Comparison of ENCODE assay signal across 8 cellular contexts in the genomic region with DNA sequence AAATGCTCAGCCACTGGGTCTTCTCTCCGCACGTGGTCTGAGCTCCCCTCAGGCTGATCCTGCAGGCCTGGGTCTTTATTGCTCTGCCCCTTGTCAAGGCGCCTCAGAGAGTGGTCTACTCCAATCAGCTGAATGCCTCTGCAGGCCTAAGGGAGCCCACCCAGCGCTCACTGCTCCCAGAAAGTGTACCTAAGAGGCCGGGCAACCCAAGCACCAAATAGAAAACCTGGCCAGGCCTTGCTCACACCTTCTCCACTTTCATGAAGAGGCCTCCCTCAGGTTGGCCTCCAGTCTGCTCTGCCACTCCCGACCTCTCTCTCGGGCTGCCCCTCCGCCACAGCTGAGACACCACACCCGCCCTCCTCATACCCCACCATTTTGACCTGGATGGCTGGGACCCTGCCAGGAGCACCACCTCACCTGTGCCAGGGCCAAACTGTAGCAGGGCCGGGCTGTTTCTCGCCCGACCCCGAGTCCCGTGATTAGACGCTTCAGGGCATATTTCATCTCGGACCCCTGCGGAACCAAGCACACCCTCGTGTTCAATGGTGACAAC. TPM values are rescaled to one million over a fixed set of nuclear protein-coding genes. Genes with fewer than 3 reads are reported as not detected.
DNase-seq lines count a peak whose midpoint lies in the region; ATAC-seq and TF ChIP-seq lines count a peak whose summit lies in the region.

No MANE protein-coding gene starts in this region.

- H3K9me3 ChIP-seq in CD4-positive, CD25-positive, alpha-beta regulatory T cell (ENCODE audit: control insufficient read depth in 2 of 2, low read length in 2 of 2) = no peaks in the 10 kb centered on the region
- H3K9me3 ChIP-seq in effector memory CD4-positive, alpha-beta T cell (ENCODE audit: control insufficient read depth, low read length) = no peaks in the 10 kb centered on the region

- TF ChIP-seq CTCF in KMS-11 (conservative IDR thresholded peaks at IDR 0.05; ENCODE audit: low read depth, low read length) (no peak), nephron progenitor cell (IDR thresholded peaks at IDR 0.05) (no peak)

- peak overlapping the region; percentile 43 to 98 (median 94) for H3K27ac Mint-ChIP-seq in CD4-positive, CD25-positive, alpha-beta regulatory T cell
- no peak overlapping the region for H3K27ac Mint-ChIP-seq in nephron progenitor cell

- ATAC-seq in CD4-positive, CD25-positive, alpha-beta regulatory T cell (ENCODE audit: low read depth in 2 of 2) = no peak
- ATAC-seq in GM19351 (IDR thresholded peaks at IDR 0.05; ENCODE audit: unreplicated experiment) = no peak

- H3K4me3 Mint-ChIP-seq in CD4-positive, CD25-positive, alpha-beta regulatory T cell = peak overlapping the region; percentile 96 to 99 (median 96)
- H3K4me3 Mint-ChIP-seq in nephron progenitor cell = peak overlapping the region; percentile 89

- H3K9ac ChIP-seq in KMS-11 = peak overlapping the region; percentile 73

- H3K27me3 ChIP-seq in CD4-positive, CD25-positive, alpha-beta regulatory T cell (ENCODE audit: control insufficient read depth, insufficient read depth, low read length) = no peaks in the 10 kb centered on the region
- H3K27me3 ChIP-seq in KMS-11 (ENCODE audit: insufficient read depth, low read depth) = no peaks in the 10 kb centered on the region
- H3K27me3 ChIP-seq in effector memory CD4-positive, alpha-beta T cell (replicated peaks; ENCODE audit: control insufficient read depth, insufficient read depth, low read length, poor library complexity, severe bottlenecking) = no peaks in the 10 kb centered on the region

- peaks cover 4% of the 10 kb centered on the region for H3K36me3 Mint-ChIP-seq in CD4-positive, CD25-positive, alpha-beta regulatory T cell
- H3K36me3 Mint-ChIP-seq in nephron progenitor cell (ENCODE audit: low read depth) = peaks cover 6% of the 10 kb centered on the region

- no peaks in the 10 kb centered on the region for H3K27me3 Mint-ChIP-seq in CD4-positive, CD25-positive, alpha-beta regulatory T cell
- no peaks in the 10 kb centered on the region for H3K27me3 Mint-ChIP-seq in nephron progenitor cell (ENCODE audit: low read depth, poor library complexity)

- no peaks in the 10 kb centered on the region for H4K20me1 ChIP-seq in KMS-11 (ENCODE audit: insufficient read depth)

- peak overlapping the region; percentile 77 for H3K4me3 ChIP-seq in CD4-positive, CD25-positive, alpha-beta regulatory T cell (ENCODE audit: low read depth, low read length)
- no peak overlapping the region for H3K4me3 ChIP-seq in KMS-11 (IDR thresholded peaks at IDR 0.05; ENCODE audit: insufficient read depth, low read depth, low read length)
- peak overlapping the region; percentile 93 for H3K4me3 ChIP-seq in effector memory CD4-positive, alpha-beta T cell (ENCODE audit: insufficient read depth, low read depth, low read length, poor library complexity, severe bottlenecking)

- peak overlapping the region; percentile 84 for H3K27ac ChIP-seq in CD4-positive, CD25-positive, alpha-beta regulatory T cell (ENCODE audit: insufficient read depth, low read length, poor library complexity, severe bottlenecking)
- no peak overlapping the region; the same call in 1 of the 2 replicates for H3K27ac ChIP-seq in KMS-11
- H3K27ac ChIP-seq in effector memory CD4-positive, alpha-beta T cell (ENCODE audit: insufficient read depth, low read length, poor library complexity, severe bottlenecking) = peak overlapping the region; percentile 83

- H3K36me3 ChIP-seq in CD4-positive, CD25-positive, alpha-beta regulatory T cell (ENCODE audit: control insufficient read depth, insufficient read depth, low read length) = peaks cover 34% of the 10 kb centered on the region
- H3K36me3 ChIP-seq in KMS-11 (ENCODE audit: insufficient read depth) = no peaks in the 10 kb centered on the region
- H3K36me3 ChIP-seq in effector memory CD4-positive, alpha-beta T cell (ENCODE audit: control insufficient read depth, insufficient read depth, low read length) = peaks cover 38% of the 10 kb centered on the region

- H3K4me1 ChIP-seq in CD4-positive, CD25-positive, alpha-beta regulatory T cell (ENCODE audit: control insufficient read depth, insufficient read depth, low read length, poor library complexity, severe bottlenecking) = peaks cover 30% of the 10 kb centered on the region
- H3K4me1 ChIP-seq in KMS-11 (ENCODE audit: low read depth, poor library complexity, severe bottlenecking) = peaks cover 4% of the 10 kb centered on the region
- H3K4me1 ChIP-seq in effector memory CD4-positive, alpha-beta T cell (ENCODE audit: control insufficient read depth, insufficient read depth, low read length, poor library complexity, severe bottlenecking) = peaks cover 15% of the 10 kb centered on the region

- H2AFZ ChIP-seq in KMS-11 (ENCODE audit: low read depth) = peak overlapping the region; percentile 85; the same call in 1 of the 2 replicates

- H3K4me2 ChIP-seq in KMS-11 = peak overlapping the region; percentile 94

- DNase-seq in CD4-positive, CD25-positive, alpha-beta regulatory T cell = peak in 1 of 3 donors; percentile 11
- no peak for DNase-seq in effector memory CD4-positive, alpha-beta T cell
- DNase-seq in nephron progenitor cell (no peak), ecto neural progenitor cell (ENCODE audit: low spot score) (no peak), mucosa of gallbladder (ENCODE audit: low spot score) (no peak)
- DNase-seq in stimulated activated CD4-positive, alpha-beta T cell treated with anti-CD3 and anti-CD28 coated beads, Interleukin-2, amount 100 ng/mL, for 48 hours = no peak

- H3K9me3 Mint-ChIP-seq in CD4-positive, CD25-positive, alpha-beta regulatory T cell = no peaks in the 10 kb centered on the region
- H3K9me3 Mint-ChIP-seq in nephron progenitor cell = no peaks in the 10 kb centered on the region

- peaks cover 7 to 38% (median 20%) of the 10 kb centered on the region in 4 donors for H3K4me1 Mint-ChIP-seq in CD4-positive, CD25-positive, alpha-beta regulatory T cell
- H3K4me1 Mint-ChIP-seq in nephron progenitor cell = peaks cover 43% of the 10 kb centered on the region

- H3K79me2 ChIP-seq in KMS-11 (ENCODE audit: insufficient read depth, low read depth) = peaks cover 26% of the 10 kb centered on the region

RNA-seq across cellular contexts. Expression of a gene that starts 0.7 kb away (rescaled TPM):
- 59.3 TPM for total RNA-seq in CD4-positive, CD25-positive, alpha-beta regulatory T cell
- polyA plus RNA-seq in CD4-positive, CD25-positive, alpha-beta regulatory T cell = 10 to 100 TPM in 2 of 4 donors, 1 to 10 TPM in 2; 7.7 to 13.6 (median 10.7) TPM
- total RNA-seq in mucosa of gallbladder = 30.8 TPM

RNA-seq across cellular contexts. Expression of a gene that starts 5.9 kb away (rescaled TPM):
- total RNA-seq in CD4-positive, CD25-positive, alpha-beta regulatory T cell = not detected
- not detected for polyA plus RNA-seq in CD4-positive, CD25-positive, alpha-beta regulatory T cell
- 21.3 TPM for total RNA-seq in mucosa of gallbladder

RNA-seq across cellular contexts. Expression of a gene that starts 29.8 kb away (rescaled TPM):
- total RNA-seq in CD4-positive, CD25-positive, alpha-beta regulatory T cell = not detected
- polyA plus RNA-seq in CD4-positive, CD25-positive, alpha-beta regulatory T cell = not detected
- total RNA-seq in mucosa of gallbladder = 2.4 TPM

RNA-seq across cellular contexts. Expression of a gene that starts 55.8 kb away (rescaled TPM):
- total RNA-seq in CD4-positive, CD25-positive, alpha-beta regulatory T cell = 0.94 TPM
- polyA plus RNA-seq in CD4-positive, CD25-positive, alpha-beta regulatory T cell = not detected
- 158 TPM for total RNA-seq in mucosa of gallbladder

Comparison
In these comparisons a context has a peak if more than half of its experiments do, and no peak if none do; other contexts are left out.
1. RNA of a gene that starts 5.9 kb away (total RNA-seq): 21.3 TPM in mucosa of gallbladder (single experiment); not detected in CD4-positive, CD25-positive, alpha-beta regulatory T cell (single experiment); every median in the first group is over 10 times any median in the second.